In the genomic region with DNA sequence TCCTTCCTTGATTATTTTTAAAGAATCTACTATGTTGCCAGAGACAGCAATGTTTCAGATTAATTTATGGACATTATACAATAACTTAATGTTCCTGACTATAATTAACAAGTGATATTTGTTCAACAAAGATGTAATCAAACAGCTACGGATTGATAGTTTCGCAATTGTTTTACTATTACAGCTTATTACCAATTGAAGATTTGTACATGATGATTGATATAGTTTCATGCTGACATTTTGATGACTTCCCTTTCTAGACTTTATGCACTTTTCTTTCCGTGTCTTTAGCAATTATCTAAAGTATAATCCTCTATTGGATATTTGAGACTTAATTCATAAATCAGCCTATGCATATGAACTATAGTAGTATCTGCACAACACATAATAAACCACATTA, we compare ENCODE assay signal across 11 cellular contexts. TPM values are rescaled to one million over a fixed set of nuclear protein-coding genes. Genes with fewer than 3 reads are reported as not detected.
"Had no signal": no experiment of that assay in that cellular context is flagged by ENCODE, and none has a peak within 500 bp of the region (broad histone marks: within the 10 kb centered on the region; RNA-seq: fewer than 3 reads in every experiment).

No MANE protein-coding gene starts in this region.

- H3K4me3 Mint-ChIP-seq: HFFc6, IgD-negative memory B cell had no signal

- H3K27ac ChIP-seq: GM23248, HL-60 had no signal

- H3K4me1 ChIP-seq: HAP-1 had no signal

- DNase-seq: GM23248, GOT3, H7, HFFc6, KG1 had no signal

- H3K4me1 Mint-ChIP-seq: IgD-negative memory B cell had no signal

- H3K9me3 Mint-ChIP-seq: HFFc6 had no signal

- H3K36me3 Mint-ChIP-seq: IgD-negative memory B cell had no signal

- ATAC-seq: HCT116 had no signal

- H3K9ac ChIP-seq: GM23248 had no signal

- H3K27ac Mint-ChIP-seq: HFFc6, IgD-negative memory B cell had no signal

- H2AFZ ChIP-seq: GM23248 had no signal

- H3K36me3 ChIP-seq: HAP-1 had no signal

- H3K4me3 ChIP-seq: GM23248, HAP-1 had no signal

- H3K9me3 ChIP-seq: HAP-1 had no signal

RNA-seq across cellular contexts. Expression of gene SP5, which starts 6.5 kb away (rescaled TPM):
- total RNA-seq: GM23248, H4, HFFc6, HT1080 had no signal
- polyA plus RNA-seq: GM23248, IgD-negative memory B cell had no signal

RNA-seq across cellular contexts. Expression of gene ERICH2, which starts 48.5 kb away (rescaled TPM):
- total RNA-seq: GM23248, H7, HFFc6, HT1080 had no signal
- polyA plus RNA-seq: GM23248, IgD-negative memory B cell had no signal
